18 cellular contexts compared by ENCODE assay signal in genomic region chr7:109793-110556, GRCh38.
"Had no signal": no experiment of that assay in that cellular context is flagged by ENCODE, and none has a peak within 500 bp of the region (broad histone marks: within the 10 kb centered on the region; RNA-seq: fewer than 3 reads in every experiment).

No MANE protein-coding gene starts in this region.

- H3K27me3 ChIP-seq: adrenal gland, cardiac muscle cell, tibial nerve, vagina had no signal

- ATAC-seq: activated CD8-positive, alpha-beta memory T cell treated with anti-CD3 and anti-CD28 coated beads, Interleukin-2, amount 10 ng/mL, durations not matched to agents 7 days and 5 days; mucosa of descending colon; stimulated activated memory B cell treated with anti-CD40 and anti-IgM and Interleukin-4, amounts not matched to agents 10 μg/mL and 1 μg/mL and 100 μg/mL, for 72 hours had no signal

- H3K4me3 ChIP-seq: adrenal gland, cardiac muscle cell, mucosa of descending colon, SK-N-MC, tibial nerve, vagina had no signal

- H3K36me3 ChIP-seq: adrenal gland, cardiac muscle cell, tibial nerve, vagina had no signal

- H3K27ac ChIP-seq: adrenal gland, cardiac muscle cell, SK-N-MC, tibial nerve, vagina, VCaP had no signal

- H3K4me1 ChIP-seq: vagina had no signal

- FAIRE-seq: endothelial cell of umbilical vein had no signal

- H3K9me3 ChIP-seq: mucosa of descending colon, tibial nerve, vagina had no signal

- DNase-seq: activated CD4-positive, alpha-beta T cell treated with anti-CD3 and anti-CD28 coated beads for 1 hour; activated CD4-positive, alpha-beta T cell treated with anti-CD3 and anti-CD28 coated beads, Interleukin-2, amount 50 U/mL, for 4 hours; activated CD8-positive, alpha-beta memory T cell treated with anti-CD3 and anti-CD28 coated beads, Interleukin-2, amount 10 ng/mL, durations not matched to agents 7 days and 5 days; activated effector memory CD4-positive, alpha-beta T cell treated with Interleukin-2 at 50 U/mL for 16 hours; activated T-cell treated with anti-CD3 and anti-CD28 coated beads, Interleukin-2, amount 50 U/mL, for 24 hours; adrenal gland; foreskin fibroblast; mammary epithelial cell; mucosa of descending colon; T-helper 1 cell; T1000 had no signal
